ENCODE assay signal across 1 cellular context in the genomic region with DNA sequence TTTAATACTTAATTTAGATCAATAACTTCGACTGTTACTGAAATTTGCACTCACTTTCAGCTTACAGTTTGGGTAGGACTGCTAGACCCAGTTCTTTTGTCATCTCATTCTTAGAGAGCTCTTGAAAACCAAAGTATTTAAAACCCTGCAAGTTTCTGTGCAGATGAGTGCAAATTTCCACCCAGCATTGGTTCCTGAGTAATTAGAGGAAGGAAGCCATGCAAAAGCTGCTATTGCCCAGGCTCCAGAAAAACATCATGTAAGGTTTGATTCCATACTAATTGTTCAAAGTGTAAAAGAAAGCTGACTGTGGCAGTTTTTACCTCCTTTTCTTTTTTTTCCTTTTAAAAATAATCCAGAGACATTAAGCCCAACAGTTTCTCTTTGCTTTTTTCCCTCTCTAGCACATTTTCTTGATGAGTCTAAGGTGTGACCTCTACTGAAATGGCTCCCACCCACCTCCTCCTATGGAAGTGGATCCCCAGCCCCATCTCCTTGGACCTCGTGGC.
TF ChIP-seq lines count a peak whose summit lies in the region.

No MANE protein-coding gene starts in this region.

TF ChIP-seq in liver, 16 proteins besides CTCF, POLR2A, EP300 and RAD21 (continued from another document):
- TF ChIP-seq, protein P1, sequence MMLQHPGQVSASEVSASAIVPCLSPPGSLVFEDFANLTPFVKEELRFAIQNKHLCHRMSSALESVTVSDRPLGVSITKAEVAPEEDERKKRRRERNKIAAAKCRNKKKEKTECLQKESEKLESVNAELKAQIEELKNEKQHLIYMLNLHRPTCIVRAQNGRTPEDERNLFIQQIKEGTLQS (IDR thresholded peaks at IDR 0.05) = no peak
TF ChIP-seq in liver: peak in this region for 0.
